Comparison of ENCODE assay signal across 8 cellular contexts in the genomic region with DNA sequence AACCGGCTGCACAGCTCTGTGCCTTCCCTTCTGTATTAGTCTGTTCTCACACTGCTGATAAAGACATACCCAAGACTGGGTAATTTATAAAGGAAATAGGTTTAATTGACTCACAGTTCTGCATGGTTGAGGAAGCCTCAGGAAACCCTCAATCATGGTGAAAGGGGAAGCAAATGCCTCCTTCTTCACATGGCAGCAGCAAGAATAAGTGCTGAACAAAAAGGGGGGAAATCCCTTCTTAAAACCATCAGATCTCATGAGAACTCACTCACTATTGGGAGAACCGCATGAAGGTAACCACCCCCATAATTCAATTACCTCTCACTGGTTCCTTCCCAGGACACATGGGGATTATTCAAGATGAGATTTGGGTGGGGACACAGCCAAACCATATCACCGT.
"Had no signal": no experiment of that assay in that cellular context is flagged by ENCODE, and none has a peak within 500 bp of the region (broad histone marks: within the 10 kb centered on the region; RNA-seq: fewer than 3 reads in every experiment).

No MANE protein-coding gene starts in this region.

- ATAC-seq: HCT116, HepG2 had no signal

- H3K27ac Mint-ChIP-seq: HFFc6, IgD-negative memory B cell had no signal

- H3K4me3 Mint-ChIP-seq: HFFc6, IgD-negative memory B cell had no signal

- DNase-seq: GM23248, GOT3, H7, HFFc6, KBM-7 had no signal

- H3K36me3 Mint-ChIP-seq: IgD-negative memory B cell had no signal
